ENCODE assay signal across 21 cellular contexts in the genomic region with DNA sequence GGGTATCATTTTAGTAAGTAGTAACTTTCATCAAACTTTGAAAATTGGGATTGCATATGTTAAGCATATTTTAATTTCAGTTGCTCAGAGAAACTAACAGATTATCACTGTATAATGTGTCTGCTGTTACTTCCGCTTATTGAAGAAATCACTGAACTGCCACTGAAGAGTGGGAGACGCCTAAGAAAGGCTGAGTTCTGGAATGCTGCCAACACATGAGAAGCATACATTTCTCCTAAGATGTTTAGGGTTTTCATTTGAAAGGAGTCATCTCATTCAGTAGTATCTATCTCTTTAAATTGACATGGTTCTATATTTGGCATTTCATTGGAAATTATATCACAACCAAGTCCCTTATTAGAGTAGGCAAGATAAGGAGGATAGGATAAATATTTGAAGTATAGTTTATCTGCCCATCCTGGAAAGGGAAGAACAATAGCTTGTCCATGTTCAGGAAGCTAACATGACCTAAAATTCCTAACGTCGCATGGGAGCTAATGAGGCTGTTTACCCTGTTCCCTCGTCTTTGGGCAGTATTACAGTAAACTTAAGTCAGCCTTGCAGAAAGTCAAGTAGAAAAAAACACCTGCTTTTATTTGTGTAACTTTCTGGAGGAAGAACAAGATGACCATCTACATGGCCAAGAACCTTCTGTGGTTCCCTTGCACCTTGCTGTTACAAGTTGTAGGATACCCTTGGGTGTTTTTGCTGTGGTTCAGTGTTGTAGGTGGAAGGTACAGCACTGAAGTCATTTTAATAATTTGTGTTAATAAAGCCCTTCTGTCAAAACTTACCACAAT.
A peak's percentile ranks its signal among the peaks of the same experiment; 100 is the strongest.
DNase-seq lines count a peak whose midpoint lies in the region; ATAC-seq and TF ChIP-seq lines count a peak whose summit lies in the region.
"Had no signal": no experiment of that assay in that cellular context is flagged by ENCODE, and none has a peak within 500 bp of the region (broad histone marks: within the 10 kb centered on the region; RNA-seq: fewer than 3 reads in every experiment).

No MANE protein-coding gene starts in this region.

- peaks cover 6% of the 10 kb centered on the region for H3K4me1 ChIP-seq in prostate gland (replicated peaks)
- H3K4me1 ChIP-seq: SJCRH30 had no signal

- peak; percentile 17 for DNase-seq in NCI-H2227 (lab: John Stamatoyannopoulos, UW; ENCODE audit: unreplicated experiment)
- DNase-seq in NCI-H2227 treated with DMSO at 0.1 percent for 48 hours (lab: John Stamatoyannopoulos, UW), result no peak
- peak; percentile 82 for DNase-seq in LNCaP clone FGC (ENCODE audit: low read depth)
- peak; percentile 21 for DNase-seq in choroid plexus epithelial cell (ENCODE audit: low read depth)
- DNase-seq in prostate gland (ENCODE audit: low spot score), result peak; percentile 19
- no peak for DNase-seq in NCI-H345 (lab: John Stamatoyannopoulos, UW)
- no peak for DNase-seq in lower leg skin (ENCODE audit: low spot score in 2 of 2)
- DNase-seq: CD8-positive, alpha-beta memory T cell; DND-41; GOT3; MM.1S; NCI-H1105; NCI-H1694; NCI-H2107; NCI-H774; PC-3; SJCRH30 had no signal

- TF ChIP-seq POLR2A in prostate gland (IDR thresholded peaks at IDR 0.05) (no peak), lower leg skin (IDR thresholded peaks at IDR 0.05) (no peak)

- peak overlapping the region in 1 of 2 donors; percentile 59 for H3K27ac ChIP-seq in prostate gland
- H3K27ac ChIP-seq: BLaER1, KMS-11, RWPE1, SJCRH30 had no signal

- no peak for TF ChIP-seq CTCF in LNCaP clone FGC (IDR thresholded peaks at IDR 0.05; ENCODE audit: control insufficient read depth, extremely low read depth, insufficient read depth)
- no peak for TF ChIP-seq CTCF in choroid plexus epithelial cell (conservative IDR thresholded peaks at IDR 0.05; ENCODE audit: low read depth, low read length)
- TF ChIP-seq CTCF in prostate gland (IDR thresholded peaks at IDR 0.05), result no peak
- TF ChIP-seq CTCF in lower leg skin (IDR thresholded peaks at IDR 0.05), result no peak

- H3K27me3 ChIP-seq in prostate gland (replicated peaks; ENCODE audit: insufficient read depth), result no peaks in the 10 kb centered on the region
- H3K27me3 ChIP-seq: BLaER1, SJCRH30 had no signal

- ATAC-seq in HG02623 (IDR thresholded peaks at IDR 0.05; ENCODE audit: unreplicated experiment), result no peak
- ATAC-seq: PC-3 had no signal

- no peaks in the 10 kb centered on the region for H3K36me3 ChIP-seq in prostate gland
- H3K36me3 ChIP-seq: BLaER1 had no signal

- H3K9me3 ChIP-seq in prostate gland, result no peaks in the 10 kb centered on the region
- H3K9me3 ChIP-seq: SJCRH30 had no signal

- intact Hi-C loops in prostate gland (cut with DNase I), result no loop called here
- intact Hi-C loops in lower leg skin (cut with DNase I; ENCODE audit: low total_unique reads), result no loop called here

- H3K4me3 ChIP-seq in LNCaP clone FGC (ENCODE audit: low read depth, low read length), result no peak overlapping the region
- H3K4me3 ChIP-seq in choroid plexus epithelial cell (ENCODE audit: low read depth, low read length), result no peak overlapping the region
- no peak overlapping the region for H3K4me3 ChIP-seq in prostate gland
- H3K4me3 ChIP-seq in lower leg skin (ENCODE audit: low read depth, poor library complexity, severe bottlenecking), result no peak overlapping the region
- H3K4me3 ChIP-seq: BLaER1, SJCRH30 had no signal

- WGBS in prostate gland, result 40% methylated on average over 5 of the region's 5 CpGs
- WGBS in lower leg skin, 2 donors, result 47 to 53% methylated on average over 5 of the region's 5 CpGs

Comparison
In these comparisons a context has a peak if more than half of its experiments do, and no peak if none do; other contexts are left out.
1. DNase-seq: peak in NCI-H2227 (single experiment), LNCaP clone FGC (single experiment), choroid plexus epithelial cell (single experiment) and prostate gland (single experiment); none in NCI-H2227 treated with DMSO at 0.1 percent for 48 hours (single experiment), NCI-H345 (single experiment) and lower leg skin (0 of 2).